In genomic region chr18:46046126-46046525, GRCh38 we compare ENCODE assay signal across 18 cellular contexts. TPM values are rescaled to one million over a fixed set of nuclear protein-coding genes. Genes with fewer than 3 reads are reported as not detected.
DNase-seq lines count a peak whose midpoint lies in the region; ATAC-seq and TF ChIP-seq lines count a peak whose summit lies in the region.
"Had no signal": no experiment of that assay in that cellular context is flagged by ENCODE, and none has a peak within 500 bp of the region (broad histone marks: within the 10 kb centered on the region; RNA-seq: fewer than 3 reads in every experiment).

No MANE protein-coding gene starts in this region.

- H3K4me1 Mint-ChIP-seq in GM23338 (peaks cover 8% of the 10 kb centered on the region; the same call in 2 of the 3 replicates), endothelial cell (ENCODE audit: unreplicated experiment) (peaks cover 8% of the 10 kb centered on the region)

- no peaks in the 10 kb centered on the region for H3K36me3 ChIP-seq in GM23338 (ENCODE audit: insufficient read depth)
- no peaks in the 10 kb centered on the region for H3K36me3 ChIP-seq in Loucy (ENCODE audit: insufficient read depth, low read length)
- peaks cover 6% of the 10 kb centered on the region for H3K36me3 ChIP-seq in neutrophil

- TF ChIP-seq CTCF in GM23338 (conservative IDR thresholded peaks at IDR 0.05; ENCODE audit: low read depth in 2 of 2) (peak in 1 of 2 experiments; percentile 39; a peak in 3 of 4 replicates), Loucy (conservative IDR thresholded peaks at IDR 0.05; ENCODE audit: low read length) (peak; percentile 15; the same call in 1 of the 2 replicates), endothelial cell (IDR thresholded peaks at IDR 0.05; ENCODE audit: unreplicated experiment) (peak; percentile 28), neutrophil (IDR thresholded peaks at IDR 0.05) (no peak)

- H3K27ac Mint-ChIP-seq in GM23338 (no peak overlapping the region), endothelial cell (ENCODE audit: unreplicated experiment) (no peak overlapping the region)

- H3K9me3 Mint-ChIP-seq in GM23338 (no peaks in the 10 kb centered on the region), endothelial cell (ENCODE audit: unreplicated experiment) (no peaks in the 10 kb centered on the region)

- DNase-seq in GM23338 (ENCODE audit: low spot score) (peak; percentile 71), endothelial cell (ENCODE audit: low spot score) (no peak), midbrain (lab: John Stamatoyannopoulos, UW) (no peak)
- DNase-seq: ACHN, AML-193, DMS 273 treated with DMSO at 0.1 percent for 48 hours, GOT3, Karpas-422, MM.1S, NCI-H1105 treated with DMSO at 0.1 percent for 48 hours, NCI-H1694 treated with DMSO at 0.1 percent for 48 hours, NCI-H345 had no signal

- H3K27ac ChIP-seq in GM23338 (ENCODE audit: low read depth) (no peak overlapping the region), neutrophil (peak overlapping the region; percentile 1)
- H3K27ac ChIP-seq: RWPE1 had no signal

- no peak overlapping the region for H3K9ac ChIP-seq in Loucy (ENCODE audit: low read depth, low read length, poor library complexity, severe bottlenecking)

- H3K4me2 ChIP-seq in GM23338 (no peak overlapping the region), Loucy (ENCODE audit: low read depth, low read length, poor library complexity, severe bottlenecking) (no peak overlapping the region)

- H3K4me1 ChIP-seq in GM23338 (ENCODE audit: insufficient read depth) (peaks cover 8% of the 10 kb centered on the region; the same call in 1 of the 2 replicates), Loucy (ENCODE audit: insufficient read depth, low read length, poor library complexity, severe bottlenecking) (peaks cover 29% of the 10 kb centered on the region), neutrophil (ENCODE audit: control insufficient read depth in 1 of 2, insufficient read depth in 1 of 2, low read depth in 1 of 2, low read length in 1 of 2) (peaks cover 29 to 35% of the 10 kb centered on the region in 2 experiments)

- H3K9me3 ChIP-seq in Loucy (ENCODE audit: insufficient read depth, low read depth, low read length) (no peaks in the 10 kb centered on the region), neutrophil (no peaks in the 10 kb centered on the region)

- peak overlapping the region; percentile 43; the same call in 1 of the 2 replicates for H2AFZ ChIP-seq in GM23338
- H2AFZ ChIP-seq in Loucy (ENCODE audit: low read length), result no peak overlapping the region

- no peaks in the 10 kb centered on the region for H4K20me1 ChIP-seq in GM23338 (replicated peaks; ENCODE audit: insufficient read depth)
- H4K20me1 ChIP-seq in Loucy (ENCODE audit: insufficient read depth, low read length, poor library complexity, severe bottlenecking), result no peaks in the 10 kb centered on the region

- H3K4me3 ChIP-seq in GM23338, result no peak overlapping the region
- H3K4me3 ChIP-seq in Loucy (ENCODE audit: low read length, poor library complexity, severe bottlenecking), result no peak overlapping the region
- H3K4me3 ChIP-seq in neutrophil (ENCODE audit: low read depth in 1 of 2, low read length in 1 of 2), result no peak overlapping the region

- H3K9me2 ChIP-seq in GM23338 (ENCODE audit: insufficient read depth) (no peaks in the 10 kb centered on the region), Loucy (replicated peaks; ENCODE audit: low read depth, low read length) (no peaks in the 10 kb centered on the region)

- H3K36me3 Mint-ChIP-seq in GM23338 (ENCODE audit: low read depth) (no peaks in the 10 kb centered on the region), endothelial cell (ENCODE audit: low read depth, unreplicated experiment) (no peaks in the 10 kb centered on the region)

- no peaks in the 10 kb centered on the region for H3F3A ChIP-seq in GM23338 (replicated peaks; ENCODE audit: low read depth)
- H3F3A ChIP-seq in Loucy (ENCODE audit: low read depth), result peaks cover 11% of the 10 kb centered on the region

- no peaks in the 10 kb centered on the region for H3K27me3 ChIP-seq in GM23338 (ENCODE audit: insufficient read depth)
- H3K27me3 ChIP-seq in Loucy (ENCODE audit: insufficient read depth, low read length, poor library complexity, severe bottlenecking), result no peaks in the 10 kb centered on the region
- no peaks in the 10 kb centered on the region for H3K27me3 ChIP-seq in neutrophil

- H3K4me3 Mint-ChIP-seq in GM23338 (no peak overlapping the region), endothelial cell (ENCODE audit: unreplicated experiment) (no peak overlapping the region)
- H3K4me3 Mint-ChIP-seq: CD14-positive monocyte had no signal

- H3K79me2 ChIP-seq in GM23338 (replicated peaks; ENCODE audit: insufficient read depth), result no peaks in the 10 kb centered on the region
- no peaks in the 10 kb centered on the region for H3K79me2 ChIP-seq in Loucy (ENCODE audit: insufficient read depth, low read length)

- H3K27me3 Mint-ChIP-seq in GM23338 (ENCODE audit: insufficient read depth, low read depth, poor library complexity) (peaks cover 2% of the 10 kb centered on the region), endothelial cell (ENCODE audit: unreplicated experiment) (peaks cover 1% of the 10 kb centered on the region)

- ATAC-seq in GM23338 (peak; percentile 98), GM18511 (IDR thresholded peaks at IDR 0.05; ENCODE audit: unreplicated experiment) (no peak), GM19328 (IDR thresholded peaks at IDR 0.05; ENCODE audit: unreplicated experiment) (no peak)

TF ChIP-seq in GM23338, 12 proteins besides CTCF, POLR2A, EP300 and RAD21:
- TF ChIP-seq POLR2AphosphoS5 (IDR thresholded peaks at IDR 0.05; ENCODE audit: low read depth), result no peak
- TF ChIP-seq ZNF114 (CRISPR knock-in tag; IDR thresholded peaks at IDR 0.05), result no peak
- TF ChIP-seq NANOG (IDR thresholded peaks at IDR 0.05; ENCODE audit: borderline replicate concordance), result no peak
- TF ChIP-seq CREB1 (CRISPR knock-in tag; IDR thresholded peaks at IDR 0.05; ENCODE audit: low read depth), result no peak

RNA-seq across cellular contexts. Expression of gene PSTPIP2, which starts 25.9 kb away (rescaled TPM):
- total RNA-seq in GM23338 (2014; rRNA removed; shearing (Covaris generic)), result 1.3 and 2.6 TPM in 2 replicates
- polyA plus RNA-seq in GM23338 (2016; fragmentation: Nextera tagmentation; extraction: Ambion mirVana), result 1.1 and 1.4 TPM in 2 replicates
- total RNA-seq in endothelial cell (ENCODE audit: unreplicated experiment), result 7.8 TPM

RNA-seq across cellular contexts. Expression of gene ATP5F1A, which starts 52.0 kb away (rescaled TPM):
- total RNA-seq in GM23338 (2014; rRNA removed; shearing (Covaris generic)), result 718 and 822 TPM in 2 replicates
- polyA plus RNA-seq in GM23338 (2016; fragmentation: Nextera tagmentation; extraction: Ambion mirVana), result 317 and 353 TPM in 2 replicates
- 457 TPM for total RNA-seq in endothelial cell (ENCODE audit: unreplicated experiment)

RNA-seq across cellular contexts. Expression of gene HAUS1, which starts 58.1 kb away (rescaled TPM):
- 83.0 and 163 TPM in 2 replicates for total RNA-seq in GM23338 (2014; rRNA removed; shearing (Covaris generic))
- 200 and 216 TPM in 2 replicates for polyA plus RNA-seq in GM23338 (2016; fragmentation: Nextera tagmentation; extraction: Ambion mirVana)
- 44.9 TPM for total RNA-seq in endothelial cell (ENCODE audit: unreplicated experiment)
